ENCODE assay signal across 23 cellular contexts in genomic region chr6:36804549-36804948, GRCh38. TPM values are rescaled to one million over a fixed set of nuclear protein-coding genes. Genes with fewer than 3 reads are reported as not detected.
DNase-seq lines count a peak whose midpoint lies in the region; ATAC-seq, FAIRE-seq and TF ChIP-seq lines count a peak whose summit lies in the region.
"Had no signal": no experiment of that assay in that cellular context is flagged by ENCODE, and none has a peak within 500 bp of the region (broad histone marks: within the 10 kb centered on the region; RNA-seq: fewer than 3 reads in every experiment).

No MANE protein-coding gene starts in this region.

- no peaks in the 10 kb centered on the region for H4K20me1 ChIP-seq in endothelial cell of umbilical vein (replicated peaks; ENCODE audit: control insufficient read depth, extremely low read depth, insufficient read depth, low read length)
- H4K20me1 ChIP-seq: BLaER1 had no signal

- intact Hi-C loops in endothelial cell of umbilical vein (cut with micrococcal nuclease), result no loop called here

- TF ChIP-seq CTCF in endothelial cell of umbilical vein (IDR thresholded peaks at IDR 0.05; ENCODE audit: extremely low read depth in 1 of 2, insufficient read depth in 1 of 2, low read depth in 1 of 2, low read length in 2 of 2), result no peak

- H3K4me3 ChIP-seq in endothelial cell of umbilical vein (replicated peaks in 1 of 3; ENCODE audit: insufficient read depth in 1 of 3, low read depth in 1 of 3, low read length in 3 of 3) (no peak overlapping the region), neuron (ENCODE audit: low read length) (no peak overlapping the region)
- H3K4me3 ChIP-seq: BLaER1, GM12878, HAP-1 had no signal

- no peak for TF ChIP-seq POLR2A in endothelial cell of umbilical vein (IDR thresholded peaks at IDR 0.05; ENCODE audit: low read depth, low read length)

- no TSS peak for BruUV-seq in endothelial cell of umbilical vein (replicated peaks; lab: Mats Ljungman, UMichigan)

- FAIRE-seq in endothelial cell of umbilical vein (lab: Jason Lieb, UNC), result peak; percentile 47
- FAIRE-seq: GM12878 had no signal

- DNase-seq in DMS79 treated with DMSO at 0.1 percent for 48 hours (lab: John Stamatoyannopoulos, UW) (peak; percentile 24), DMS79 (lab: John Stamatoyannopoulos, UW) (no peak), NCI-H69 (lab: John Stamatoyannopoulos, UW) (peak; percentile 77), endothelial cell of umbilical vein (ENCODE audit: low read depth, low spot score) (no peak), KG1 (lab: John Stamatoyannopoulos, UW) (no peak)
- DNase-seq: ACHN; CD4-positive, alpha-beta T cell; COR-L47; DND-41; MM.1S; NCI-H1048; NCI-H2029 treated with DMSO at 0.1 percent for 48 hours; NCI-H2171 treated with DMSO at 0.1 percent for 48 hours; NCI-H446 treated with DMSO at 0.1 percent for 48 hours; NCI-H526 treated with DMSO at 0.1 percent for 48 hours had no signal

- no peaks in the 10 kb centered on the region for H3K9me1 ChIP-seq in endothelial cell of umbilical vein (replicated peaks; ENCODE audit: control insufficient read depth, extremely low read depth, insufficient read depth, low read length)

- no peaks in the 10 kb centered on the region for H3K9me3 ChIP-seq in endothelial cell of umbilical vein (replicated peaks; ENCODE audit: control insufficient read depth, insufficient read depth, low read length)
- H3K9me3 ChIP-seq in neuron (ENCODE audit: low read length), result no peaks in the 10 kb centered on the region
- H3K9me3 ChIP-seq: BLaER1, HAP-1 had no signal

- H2AFZ ChIP-seq in endothelial cell of umbilical vein (ENCODE audit: low read depth, low read length) (no peak overlapping the region), neuron (ENCODE audit: low read depth, low read length) (peak overlapping the region; percentile 33)

- no peaks in the 10 kb centered on the region for H3K79me2 ChIP-seq in endothelial cell of umbilical vein (ENCODE audit: control insufficient read depth, insufficient read depth, low read length)

- no peak for ATAC-seq in GM21717 (IDR thresholded peaks at IDR 0.05; ENCODE audit: unreplicated experiment)
- ATAC-seq in GM21737 (IDR thresholded peaks at IDR 0.05; ENCODE audit: unreplicated experiment), result no peak
- ATAC-seq: GM12878, Right ventricle myocardium inferior had no signal

- peaks cover 5% of the 10 kb centered on the region for H3K4me1 ChIP-seq in endothelial cell of umbilical vein (ENCODE audit: control insufficient read depth, extremely low read depth, insufficient read depth, low read length)
- peaks cover 24% of the 10 kb centered on the region for H3K4me1 ChIP-seq in neuron (ENCODE audit: insufficient read depth, low read length)

- POLR2A ChIA-PET in endothelial cell of umbilical vein (lab: Charles Lee), result no interaction called here

- H3K9ac ChIP-seq in endothelial cell of umbilical vein (replicated peaks; ENCODE audit: extremely low read depth, insufficient read depth, low read length), result no peak overlapping the region
- H3K9ac ChIP-seq: BLaER1 had no signal

- H3K4me2 ChIP-seq in endothelial cell of umbilical vein (ENCODE audit: insufficient read depth, low read length), result no peak overlapping the region

- H3K27me3 ChIP-seq in endothelial cell of umbilical vein (ENCODE audit: control insufficient read depth in 2 of 2, insufficient read depth in 2 of 2, low read length in 2 of 2) (no peaks in the 10 kb centered on the region), neuron (ENCODE audit: insufficient read depth, low read length) (no peaks in the 10 kb centered on the region)
- H3K27me3 ChIP-seq: BLaER1 had no signal

- CTCF ChIA-PET in endothelial cell of umbilical vein (lab: Charles Lee), result interaction anchor here (0.8 to 3.0 kb wide), 5 partner anchors 19 to 47 kb away, joined by 3 to 10 read pairs (median 3); no protein-coding TSS in a partner anchor

- no peak overlapping the region for H3K27ac ChIP-seq in endothelial cell of umbilical vein (ENCODE audit: insufficient read depth, low read depth, low read length)
- H3K27ac ChIP-seq: 22Rv1, BLaER1 had no signal

- H3K36me3 ChIP-seq in endothelial cell of umbilical vein (ENCODE audit: control insufficient read depth in 2 of 2, extremely low read depth in 1 of 2, insufficient read depth in 2 of 2, low read length in 2 of 2), result peaks cover 0 to 5% of the 10 kb centered on the region in 2 experiments
- no peaks in the 10 kb centered on the region for H3K36me3 ChIP-seq in neuron (ENCODE audit: insufficient read depth, low read length)
- H3K36me3 ChIP-seq: BLaER1, HAP-1 had no signal

- dilution Hi-C loops in endothelial cell of umbilical vein (cut with MboI; ENCODE audit: extremely low pct_ligation_motif_present, low sequenced_read_pairs), result no loop called here

TF ChIP-seq in endothelial cell of umbilical vein, 7 proteins besides CTCF, POLR2A, EP300 and RAD21:
- TF ChIP-seq GATA2 (IDR thresholded peaks at IDR 0.05; ENCODE audit: insufficient read depth, insufficient read length, low read depth, low read length) (no peak), POLR2AphosphoS5 (IDR thresholded peaks at IDR 0.05; ENCODE audit: insufficient read depth, low read depth, low read length) (no peak), FOS (IDR thresholded peaks at IDR 0.05; ENCODE audit: borderline replicate concordance, insufficient read depth, low read length) (no peak), MYC (IDR thresholded peaks at IDR 0.05; ENCODE audit: low read depth, low read length) (no peak), JUN (IDR thresholded peaks at IDR 0.05; ENCODE audit: borderline replicate concordance, insufficient read depth, insufficient read length, low read depth) (no peak), EZH2 (IDR thresholded peaks at IDR 0.05; ENCODE audit: borderline replicate concordance, low read depth, low read length, severe bottlenecking) (no peak)
- TF ChIP-seq, protein P1, sequence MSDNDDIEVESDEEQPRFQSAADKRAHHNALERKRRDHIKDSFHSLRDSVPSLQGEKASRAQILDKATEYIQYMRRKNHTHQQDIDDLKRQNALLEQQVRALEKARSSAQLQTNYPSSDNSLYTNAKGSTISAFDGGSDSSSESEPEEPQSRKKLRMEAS (IDR thresholded peaks at IDR 0.05; ENCODE audit: insufficient read depth, insufficient read length), result no peak

RNA-seq across cellular contexts. Expression of gene CPNE5, which starts 34.7 kb away (rescaled TPM):
- 18.8 and 32.1 TPM in 2 replicates for total RNA-seq in endothelial cell of umbilical vein
- 49.4 and 55.8 TPM in 2 replicates for polyA plus RNA-seq in endothelial cell of umbilical vein
- polyA plus RNA-seq in endothelial cell of umbilical vein (2011; cell fraction: cytosol; rRNA removed), result 20.9 and 29.8 TPM in 2 replicates
- 81.7 and 123 TPM in 2 replicates for polyA plus RNA-seq in endothelial cell of umbilical vein (2011; cell fraction: nucleus; rRNA removed)
- 20.1 and 32.6 TPM in 2 replicates for polyA plus RNA-seq in endothelial cell of umbilical vein (2012)
- 54.3 and 55.2 TPM in 2 replicates for polyA minus RNA-seq in endothelial cell of umbilical vein
- not detected for polyA minus RNA-seq in endothelial cell of umbilical vein (2011; cell fraction: cytosol; rRNA and poly(A)+ RNA removed)
- 41.6 and 53.7 TPM in 2 replicates for polyA minus RNA-seq in endothelial cell of umbilical vein (2011; cell fraction: nucleus; rRNA and poly(A)+ RNA removed)

Comparison
In these comparisons a context has a peak if more than half of its experiments do, and no peak if none do; other contexts are left out.
1. DNase-seq: peak in DMS79 treated with DMSO at 0.1 percent for 48 hours (single experiment) and NCI-H69 (single experiment); none in DMS79 (single experiment), endothelial cell of umbilical vein (single experiment) and KG1 (single experiment).